1 cellular context compared by ENCODE assay signal in the genomic region with DNA sequence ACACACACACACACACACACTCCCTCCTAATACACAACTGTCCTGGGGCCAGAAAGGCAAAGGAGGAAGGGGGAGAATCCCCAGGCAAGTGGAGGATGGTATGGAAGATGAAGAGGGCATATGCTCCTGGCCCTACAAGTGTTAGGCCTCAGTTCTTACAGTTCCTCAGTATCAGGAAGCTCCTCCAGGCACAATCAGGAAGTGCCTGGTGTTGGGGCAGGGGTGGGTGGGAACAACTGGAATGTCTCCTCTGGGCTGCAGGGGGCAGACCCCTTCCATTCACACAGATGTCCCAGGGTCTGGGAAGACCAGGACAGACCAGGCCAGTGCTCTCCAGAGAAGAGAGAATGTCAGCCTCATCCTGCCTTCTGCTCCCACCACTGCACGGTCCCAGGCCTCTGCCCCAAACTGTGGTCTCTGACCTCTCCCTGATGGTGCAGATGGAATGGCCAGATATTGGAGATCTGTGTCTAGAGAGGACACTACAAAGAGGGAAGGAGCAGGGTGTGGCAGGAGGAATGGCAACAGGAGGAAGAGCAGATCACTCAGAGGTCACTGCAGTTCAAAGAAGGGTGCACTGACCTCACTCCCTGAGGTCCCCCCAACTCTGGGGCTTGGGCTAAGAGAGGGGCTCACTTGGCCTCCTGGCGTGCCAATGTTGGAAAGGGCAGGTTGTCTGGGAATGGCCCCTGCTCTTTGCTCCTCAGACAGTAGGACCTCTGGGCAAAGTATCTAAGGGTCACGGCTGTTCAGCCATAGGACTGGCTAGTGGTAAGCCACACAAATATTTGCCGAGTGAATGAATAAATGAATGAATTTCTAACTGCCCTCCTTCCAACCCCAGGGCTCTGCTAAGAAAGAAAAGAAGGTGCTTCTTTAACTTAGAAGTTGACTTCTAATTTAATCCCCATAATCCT.
TF ChIP-seq lines count a peak whose summit lies in the region.

No MANE protein-coding gene starts in this region.

TF ChIP-seq in GM23338, 12 proteins besides CTCF, POLR2A, EP300 and RAD21 (continued from another document):
- TF ChIP-seq, protein P1, sequence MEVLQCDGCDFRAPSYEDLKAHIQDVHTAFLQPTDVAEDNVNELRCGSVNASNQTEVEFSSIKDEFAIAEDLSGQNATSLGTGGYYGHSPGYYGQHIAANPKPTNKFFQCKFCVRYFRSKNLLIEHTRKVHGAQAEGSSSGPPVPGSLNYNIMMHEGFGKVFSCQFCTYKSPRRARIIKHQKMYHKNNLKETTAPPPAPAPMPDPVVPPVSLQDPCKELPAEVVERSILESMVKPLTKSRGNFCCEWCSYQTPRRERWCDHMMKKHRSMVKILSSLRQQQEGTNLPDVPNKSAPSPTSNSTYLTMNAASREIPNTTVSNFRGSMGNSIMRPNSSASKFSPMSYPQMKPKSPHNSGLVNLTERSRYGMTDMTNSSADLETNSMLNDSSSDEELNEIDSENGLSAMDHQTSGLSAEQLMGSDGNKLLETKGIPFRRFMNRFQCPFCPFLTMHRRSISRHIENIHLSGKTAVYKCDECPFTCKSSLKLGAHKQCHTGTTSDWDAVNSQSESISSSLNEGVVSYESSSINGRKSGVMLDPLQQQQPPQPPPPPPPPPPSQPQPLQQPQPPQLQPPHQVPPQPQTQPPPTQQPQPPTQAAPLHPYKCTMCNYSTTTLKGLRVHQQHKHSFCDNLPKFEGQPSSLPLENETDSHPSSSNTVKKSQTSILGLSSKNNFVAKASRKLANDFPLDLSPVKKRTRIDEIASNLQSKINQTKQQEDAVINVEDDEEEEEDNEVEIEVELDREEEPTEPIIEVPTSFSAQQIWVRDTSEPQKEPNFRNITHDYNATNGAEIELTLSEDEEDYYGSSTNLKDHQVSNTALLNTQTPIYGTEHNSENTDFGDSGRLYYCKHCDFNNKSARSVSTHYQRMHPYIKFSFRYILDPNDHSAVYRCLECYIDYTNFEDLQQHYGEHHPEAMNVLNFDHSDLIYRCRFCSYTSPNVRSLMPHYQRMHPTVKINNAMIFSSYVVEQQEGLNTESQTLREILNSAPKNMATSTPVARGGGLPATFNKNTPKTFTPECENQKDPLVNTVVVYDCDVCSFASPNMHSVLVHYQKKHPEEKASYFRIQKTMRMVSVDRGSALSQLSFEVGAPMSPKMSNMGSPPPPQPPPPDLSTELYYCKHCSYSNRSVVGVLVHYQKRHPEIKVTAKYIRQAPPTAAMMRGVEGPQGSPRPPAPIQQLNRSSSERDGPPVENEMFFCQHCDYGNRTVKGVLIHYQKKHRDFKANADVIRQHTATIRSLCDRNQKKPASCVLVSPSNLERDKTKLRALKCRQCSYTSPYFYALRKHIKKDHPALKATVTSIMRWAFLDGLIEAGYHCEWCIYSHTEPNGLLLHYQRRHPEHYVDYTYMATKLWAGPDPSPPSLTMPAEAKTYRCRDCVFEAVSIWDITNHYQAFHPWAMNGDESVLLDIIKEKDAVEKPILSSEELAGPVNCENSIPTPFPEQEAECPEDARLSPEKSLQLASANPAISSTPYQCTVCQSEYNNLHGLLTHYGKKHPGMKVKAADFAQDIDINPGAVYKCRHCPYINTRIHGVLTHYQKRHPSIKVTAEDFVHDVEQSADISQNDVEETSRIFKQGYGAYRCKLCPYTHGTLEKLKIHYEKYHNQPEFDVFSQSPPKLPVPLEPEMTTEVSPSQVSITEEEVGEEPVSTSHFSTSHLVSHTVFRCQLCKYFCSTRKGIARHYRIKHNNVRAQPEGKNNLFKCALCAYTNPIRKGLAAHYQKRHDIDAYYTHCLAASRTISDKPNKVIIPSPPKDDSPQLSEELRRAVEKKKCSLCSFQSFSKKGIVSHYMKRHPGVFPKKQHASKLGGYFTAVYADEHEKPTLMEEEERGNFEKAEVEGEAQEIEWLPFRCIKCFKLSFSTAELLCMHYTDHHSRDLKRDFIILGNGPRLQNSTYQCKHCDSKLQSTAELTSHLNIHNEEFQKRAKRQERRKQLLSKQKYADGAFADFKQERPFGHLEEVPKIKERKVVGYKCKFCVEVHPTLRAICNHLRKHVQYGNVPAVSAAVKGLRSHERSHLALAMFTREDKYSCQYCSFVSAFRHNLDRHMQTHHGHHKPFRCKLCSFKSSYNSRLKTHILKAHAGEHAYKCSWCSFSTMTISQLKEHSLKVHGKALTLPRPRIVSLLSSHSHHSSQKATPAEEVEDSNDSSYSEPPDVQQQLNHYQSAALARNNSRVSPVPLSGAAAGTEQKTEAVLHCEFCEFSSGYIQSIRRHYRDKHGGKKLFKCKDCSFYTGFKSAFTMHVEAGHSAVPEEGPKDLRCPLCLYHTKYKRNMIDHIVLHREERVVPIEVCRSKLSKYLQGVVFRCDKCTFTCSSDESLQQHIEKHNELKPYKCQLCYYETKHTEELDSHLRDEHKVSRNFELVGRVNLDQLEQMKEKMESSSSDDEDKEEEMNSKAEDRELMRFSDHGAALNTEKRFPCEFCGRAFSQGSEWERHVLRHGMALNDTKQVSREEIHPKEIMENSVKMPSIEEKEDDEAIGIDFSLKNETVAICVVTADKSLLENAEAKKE (CRISPR knock-in tag; IDR thresholded peaks at IDR 0.05) = no peak
- no peak for TF ChIP-seq CREB1 (CRISPR knock-in tag; IDR thresholded peaks at IDR 0.05; ENCODE audit: low read depth)
- no peak for TF ChIP-seq POLR2AphosphoS5 (IDR thresholded peaks at IDR 0.05; ENCODE audit: low read depth)
- no peak for TF ChIP-seq ZNF114 (CRISPR knock-in tag; IDR thresholded peaks at IDR 0.05)
- no peak for TF ChIP-seq EZH2phosphoT487 (IDR thresholded peaks at IDR 0.05; ENCODE audit: unreplicated experiment)
- no peak for TF ChIP-seq REST (IDR thresholded peaks at IDR 0.05; ENCODE audit: unreplicated experiment)
